11 cellular contexts compared by ENCODE assay signal in the genomic region with DNA sequence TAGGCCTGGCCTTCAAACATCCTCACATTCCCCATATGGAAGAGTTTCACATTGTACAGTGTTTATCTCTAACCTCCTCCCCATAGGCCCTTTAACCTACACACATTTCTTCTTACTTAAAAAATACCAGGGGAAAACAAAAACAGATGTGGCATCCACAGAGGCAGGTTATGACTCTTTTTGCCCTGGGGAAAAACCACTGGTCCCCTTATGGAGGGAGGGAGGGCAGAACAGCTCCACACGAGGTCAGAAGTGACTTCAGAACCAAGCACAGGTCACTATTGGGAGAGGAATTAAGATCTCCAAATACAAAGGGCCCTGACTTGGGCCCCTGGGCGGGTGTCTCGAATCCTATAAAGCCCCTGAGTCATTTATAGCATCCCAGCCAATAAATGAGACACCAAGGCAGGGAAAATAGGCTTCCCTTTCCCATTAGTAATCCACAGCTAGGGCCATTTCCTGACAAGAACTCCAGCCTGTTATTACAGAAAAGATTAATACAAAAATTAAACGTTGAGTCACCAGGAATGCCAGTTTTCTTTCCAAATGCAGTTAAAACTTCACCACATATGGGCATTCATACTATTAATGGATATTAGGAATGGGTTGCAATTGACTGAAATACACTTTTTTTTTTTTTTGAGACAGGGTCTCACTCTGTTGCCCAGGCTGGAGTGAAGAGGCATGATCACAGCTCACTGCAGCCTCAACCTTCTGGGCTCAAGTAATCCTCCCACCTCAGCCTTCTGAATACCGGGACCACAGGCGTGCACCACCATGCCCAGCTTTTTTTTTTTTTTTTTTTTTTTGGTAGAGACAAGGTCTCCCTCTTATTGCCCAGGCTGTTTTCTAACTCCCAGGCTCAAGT.
DNase-seq lines count a peak whose midpoint lies in the region; ATAC-seq and TF ChIP-seq lines count a peak whose summit lies in the region.
"Had no signal": no experiment of that assay in that cellular context is flagged by ENCODE, and none has a peak within 500 bp of the region (broad histone marks: within the 10 kb centered on the region; RNA-seq: fewer than 3 reads in every experiment).

No MANE protein-coding gene starts in this region.

- intact Hi-C loops in ovary (cut with DNase I) = no loop called here

- peak; percentile 7 for ATAC-seq in activated CD4-positive, CD25-positive, alpha-beta regulatory T cell treated with anti-CD3 and anti-CD28 coated beads, Interleukin-2, amount 50 U/mL, for 24 hours
- ATAC-seq in stimulated activated effector memory CD8-positive, alpha-beta T cell treated with anti-CD3 and anti-CD28 coated beads, Interleukin-12 subunit alpha, Interleukin-12 subunit beta, amount 100 ng/mL, for 72 hours = peak; percentile 47
- ATAC-seq in GM21723 (IDR thresholded peaks at IDR 0.05; ENCODE audit: unreplicated experiment) = no peak
- no peak for ATAC-seq in GM21381 (IDR thresholded peaks at IDR 0.05; ENCODE audit: unreplicated experiment)

- WGBS in SK-N-SH (ENCODE audit: low lambda C conversion rate) = 33% methylated on average over 5 of the region's 6 CpGs
- 63 to 72% (median 67%) methylated on average over 6 of the region's 6 CpGs for WGBS in ovary, 3 donors

- H3K79me2 ChIP-seq in SK-N-SH (ENCODE audit: insufficient read depth) (no peaks in the 10 kb centered on the region), fibroblast of lung (ENCODE audit: control insufficient read depth, insufficient read depth, low read length) (no peaks in the 10 kb centered on the region)

- TF ChIP-seq EP300 in SK-N-SH (IDR thresholded peaks at IDR 0.05; ENCODE audit: borderline replicate concordance in 1 of 2, low read depth in 1 of 2, low read length in 1 of 2) = no peak; a peak in 1 of 4 replicates
- no peak for TF ChIP-seq EP300 in ovary (IDR thresholded peaks at IDR 0.05)

- H3K4me1 ChIP-seq in SK-N-SH (ENCODE audit: control insufficient read depth in 1 of 2, insufficient read depth in 2 of 2, low read depth in 1 of 2, low read length in 1 of 2) (peaks cover 14 to 19% of the 10 kb centered on the region in 2 experiments; a peak in 3 of 4 replicates), fibroblast of lung (ENCODE audit: control insufficient read depth, extremely low read depth, insufficient read depth, low read length) (peaks cover 15% of the 10 kb centered on the region), ovary (ENCODE audit: insufficient read depth) (no peaks in the 10 kb centered on the region)
- H3K4me1 ChIP-seq: pancreas, SJCRH30 had no signal

- peak overlapping the region; percentile 75 to 96 for H3K27ac ChIP-seq in SK-N-SH (ENCODE audit: low read depth in 2 of 2, low read length in 1 of 2)
- peak overlapping the region; percentile 79 for H3K27ac ChIP-seq in fibroblast of lung (ENCODE audit: insufficient read depth, low read length)
- H3K27ac ChIP-seq in ovary = no peak overlapping the region
- H3K27ac ChIP-seq: pancreas, SJCRH30 had no signal

- peak overlapping the region; percentile 1 for H3K27ac Mint-ChIP-seq in stimulated activated effector memory CD8-positive, alpha-beta T cell treated with anti-CD3 and anti-CD28 coated beads, Interleukin-12 subunit alpha, Interleukin-12 subunit beta, amount 100 ng/mL, for 72 hours

- no peak for TF ChIP-seq POLR2A in ovary (IDR thresholded peaks at IDR 0.05)

- no peaks in the 10 kb centered on the region for H3K9me2 ChIP-seq in SK-N-SH

- no peak overlapping the region for H3K4me3 Mint-ChIP-seq in stimulated activated effector memory CD8-positive, alpha-beta T cell treated with anti-CD3 and anti-CD28 coated beads, Interleukin-12 subunit alpha, Interleukin-12 subunit beta, amount 100 ng/mL, for 72 hours

- no peaks in the 10 kb centered on the region for H4K20me1 ChIP-seq in SK-N-SH (ENCODE audit: insufficient read depth)
- H4K20me1 ChIP-seq in fibroblast of lung (ENCODE audit: control insufficient read depth, extremely low read depth, insufficient read depth, low read length) = no peaks in the 10 kb centered on the region

- no peaks in the 10 kb centered on the region for H3K9me3 Mint-ChIP-seq in stimulated activated effector memory CD8-positive, alpha-beta T cell treated with anti-CD3 and anti-CD28 coated beads, Interleukin-12 subunit alpha, Interleukin-12 subunit beta, amount 100 ng/mL, for 72 hours

- H3F3A ChIP-seq in SK-N-SH (replicated peaks; ENCODE audit: insufficient read depth) = peaks cover 30% of the 10 kb centered on the region

- no peaks in the 10 kb centered on the region for H3K36me3 Mint-ChIP-seq in stimulated activated effector memory CD8-positive, alpha-beta T cell treated with anti-CD3 and anti-CD28 coated beads, Interleukin-12 subunit alpha, Interleukin-12 subunit beta, amount 100 ng/mL, for 72 hours

- H3K9ac ChIP-seq in SK-N-SH (peak overlapping the region; percentile 49; the same call in 1 of the 2 replicates), fibroblast of lung (ENCODE audit: insufficient read depth, low read length) (no peak overlapping the region)

- H3K4me1 Mint-ChIP-seq in stimulated activated effector memory CD8-positive, alpha-beta T cell treated with anti-CD3 and anti-CD28 coated beads, Interleukin-12 subunit alpha, Interleukin-12 subunit beta, amount 100 ng/mL, for 72 hours = peaks cover 13% of the 10 kb centered on the region

- H3K4me3 ChIP-seq in SK-N-SH (ENCODE audit: low read depth in 2 of 2, low read length in 1 of 2) = no peak overlapping the region
- H3K4me3 ChIP-seq in fibroblast of lung (replicated peaks in 1 of 4; ENCODE audit: control extremely low read depth in 1 of 4, insufficient read depth in 1 of 4, low read depth in 3 of 4, low read length in 4 of 4) = no peak overlapping the region
- no peak overlapping the region for H3K4me3 ChIP-seq in ovary
- H3K4me3 ChIP-seq: pancreas, SJCRH30 had no signal

- H3K27me3 ChIP-seq in SK-N-SH (ENCODE audit: insufficient read depth) = no peaks in the 10 kb centered on the region
- H3K27me3 ChIP-seq in fibroblast of lung (ENCODE audit: control insufficient read depth, insufficient read depth, low read length) = no peaks in the 10 kb centered on the region
- H3K27me3 ChIP-seq in ovary = no peaks in the 10 kb centered on the region
- H3K27me3 ChIP-seq: pancreas had no signal

- CTCF ChIA-PET in SK-N-SH (lab: Yijun Ruan, JAX) = interaction anchor here (0.6 to 1.1 kb wide), 4 partner anchors 21 to 301 kb away, joined by 3 to 5 read pairs (median 4); no protein-coding TSS in a partner anchor

- H3K36me3 ChIP-seq in SK-N-SH (replicated peaks in 1 of 2; ENCODE audit: control insufficient read depth in 1 of 2, insufficient read depth in 2 of 2, low read length in 1 of 2) (peaks cover 0 to 15% of the 10 kb centered on the region in 2 experiments), fibroblast of lung (ENCODE audit: control insufficient read depth, insufficient read depth, low read length) (no peaks in the 10 kb centered on the region), ovary (no peaks in the 10 kb centered on the region)
- H3K36me3 ChIP-seq: pancreas, SJCRH30 had no signal

- no peak for TF ChIP-seq RAD21 in SK-N-SH (IDR thresholded peaks at IDR 0.05; ENCODE audit: low read length)

- H2AFZ ChIP-seq in SK-N-SH (ENCODE audit: low read depth) = no peak overlapping the region
- H2AFZ ChIP-seq in fibroblast of lung (ENCODE audit: low read length) = no peak overlapping the region

- DNase-seq in activated CD4-positive, CD25-positive, alpha-beta regulatory T cell treated with anti-CD3 and anti-CD28 coated beads, Interleukin-2, amount 50 U/mL, for 72 hours = no peak
- DNase-seq in SK-N-SH (peak; percentile 68), fibroblast of lung (ENCODE audit: low read depth in 2 of 2) (peak; percentile 94 to 95), ovary (no peak)
- no peak for DNase-seq in stimulated activated effector memory CD8-positive, alpha-beta T cell treated with anti-CD3 and anti-CD28 coated beads, Interleukin-12 subunit alpha, Interleukin-12 subunit beta, amount 100 ng/mL, for 72 hours (ENCODE audit: low spot score in 2 of 2)
- DNase-seq: ACHN, pancreas, SJCRH30 had no signal

- H3K9me3 ChIP-seq in SK-N-SH = no peaks in the 10 kb centered on the region
- no peaks in the 10 kb centered on the region for H3K9me3 ChIP-seq in fibroblast of lung (ENCODE audit: control insufficient read depth, insufficient read depth, low read depth, low read length)
- no peaks in the 10 kb centered on the region for H3K9me3 ChIP-seq in ovary
- H3K9me3 ChIP-seq: pancreas, SJCRH30 had no signal

- TF ChIP-seq CTCF in SK-N-SH (IDR thresholded peaks at IDR 0.05) = no peak
- no peak for TF ChIP-seq CTCF in fibroblast of lung (conservative IDR thresholded peaks at IDR 0.05 in 1 of 2, IDR thresholded peaks at IDR 0.05 in 1 of 2; ENCODE audit: low read depth in 1 of 2, low read length in 2 of 2)
- no peak for TF ChIP-seq CTCF in ovary (IDR thresholded peaks at IDR 0.05)

- peak overlapping the region; percentile 56 for H3K4me2 ChIP-seq in SK-N-SH
- H3K4me2 ChIP-seq in fibroblast of lung (ENCODE audit: extremely low read depth, insufficient read depth, low read length) = peak overlapping the region; percentile 38

- POLR2A ChIA-PET in SK-N-SH (lab: Yijun Ruan, JAX) = no interaction called here

TF ChIP-seq in SK-N-SH, 30 proteins besides CTCF, POLR2A, EP300 and RAD21 (continues in another document):
- no peak for TF ChIP-seq ELF1 (IDR thresholded peaks at IDR 0.05)
- no peak for TF ChIP-seq TAF1 (IDR thresholded peaks at IDR 0.05; ENCODE audit: borderline replicate concordance, low read depth, low read length)
- TF ChIP-seq TEAD4 (IDR thresholded peaks at IDR 0.05; ENCODE audit: borderline replicate concordance, insufficient read depth) = peak; percentile 64; the same call in 1 of the 2 replicates

Comparison
In these comparisons a context has a peak if more than half of its experiments do, and no peak if none do; other contexts are left out.
1. ATAC-seq: peak in activated CD4-positive, CD25-positive, alpha-beta regulatory T cell treated with anti-CD3 and anti-CD28 coated beads, Interleukin-2, amount 50 U/mL, for 24 hours (2 of 2) and stimulated activated effector memory CD8-positive, alpha-beta T cell treated with anti-CD3 and anti-CD28 coated beads, Interleukin-12 subunit alpha, Interleukin-12 subunit beta, amount 100 ng/mL, for 72 hours (single experiment); none in GM21723 (single experiment) and GM21381 (single experiment).
2. DNase-seq: peak in SK-N-SH (single experiment) and fibroblast of lung (2 of 2); none in activated CD4-positive, CD25-positive, alpha-beta regulatory T cell treated with anti-CD3 and anti-CD28 coated beads, Interleukin-2, amount 50 U/mL, for 72 hours (single experiment), stimulated activated effector memory CD8-positive, alpha-beta T cell treated with anti-CD3 and anti-CD28 coated beads, Interleukin-12 subunit alpha, Interleukin-12 subunit beta, amount 100 ng/mL, for 72 hours (0 of 2) and ovary (0 of 5).
3. H3K27ac ChIP-seq: peak in SK-N-SH (2 of 2) and fibroblast of lung (single experiment); none in ovary (0 of 2).